In the genomic region with DNA sequence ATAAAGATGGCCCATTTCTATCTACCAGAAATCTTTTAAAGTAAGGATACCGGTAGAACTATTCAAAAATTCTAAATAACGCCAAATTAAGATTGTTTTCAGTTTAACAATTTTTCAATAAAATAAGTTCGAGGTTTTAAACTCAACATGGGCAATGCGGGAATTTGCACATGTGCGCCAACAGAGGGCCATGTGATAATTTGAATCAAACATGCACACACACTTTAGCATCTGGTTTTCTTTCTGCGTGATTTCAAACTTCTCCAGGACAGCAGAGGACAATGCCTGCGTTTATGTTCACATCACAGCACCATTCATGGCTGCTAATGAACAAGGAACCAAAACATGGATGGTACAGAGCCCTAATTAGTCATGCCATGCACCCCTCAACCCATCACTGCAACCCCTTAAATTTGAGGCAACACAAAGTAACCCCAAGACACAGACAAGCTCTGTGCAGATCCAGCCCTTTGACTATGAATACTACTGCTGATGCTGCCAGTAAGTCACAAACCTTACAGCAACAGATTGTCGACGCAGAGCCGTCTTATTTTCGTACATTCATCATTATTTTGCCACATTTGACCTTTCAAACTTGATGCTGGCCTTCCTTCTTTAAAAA, we compare ENCODE assay signal across 13 cellular contexts. TPM values are rescaled to one million over a fixed set of nuclear protein-coding genes. Genes with fewer than 3 reads are reported as not detected.
A peak's percentile ranks its signal among the peaks of the same experiment; 100 is the strongest.
DNase-seq lines count a peak whose midpoint lies in the region; TF ChIP-seq lines count a peak whose summit lies in the region.
"Had no signal": no experiment of that assay in that cellular context is flagged by ENCODE, and none has a peak within 500 bp of the region (broad histone marks: within the 10 kb centered on the region; RNA-seq: fewer than 3 reads in every experiment).

No MANE protein-coding gene starts in this region.

- TF ChIP-seq POLR2A in esophagus muscularis mucosa (IDR thresholded peaks at IDR 0.05; ENCODE audit: low read depth): no peak

- H4K20me1 ChIP-seq in mammary epithelial cell (ENCODE audit: insufficient read depth, low read length): no peaks in the 10 kb centered on the region

- BruUV-seq in mammary epithelial cell (replicated peaks; lab: Mats Ljungman, UMichigan): no TSS peak

- H3K36me3 ChIP-seq in GM06990 (ENCODE audit: control insufficient read depth, insufficient read depth, low read length) (no peaks in the 10 kb centered on the region), esophagus muscularis mucosa (no peaks in the 10 kb centered on the region), mammary epithelial cell (ENCODE audit: insufficient read depth, low read length) (no peaks in the 10 kb centered on the region)
- H3K36me3 ChIP-seq: prostate gland had no signal

- no peak overlapping the region for H3K4me2 ChIP-seq in mammary epithelial cell (ENCODE audit: insufficient read depth, low read depth, low read length)

- TF ChIP-seq CTCF in GM06990 (IDR thresholded peaks at IDR 0.05; ENCODE audit: insufficient read depth, low read length, poor library complexity, severe bottlenecking): peak; percentile 5
- TF ChIP-seq CTCF in epithelial cell of proximal tubule (conservative IDR thresholded peaks at IDR 0.05; ENCODE audit: low read depth, low read length): no peak
- no peak for TF ChIP-seq CTCF in esophagus muscularis mucosa (IDR thresholded peaks at IDR 0.05)
- TF ChIP-seq CTCF in mammary epithelial cell (conservative IDR thresholded peaks at IDR 0.05 in 1 of 2, IDR thresholded peaks at IDR 0.05 in 1 of 2; ENCODE audit: extremely low read depth in 1 of 2, insufficient read depth in 1 of 2, low read depth in 1 of 2, low read length in 2 of 2): no peak

- H3K27me3 ChIP-seq in GM06990 (replicated peaks; ENCODE audit: control insufficient read depth, insufficient read depth, low read length) (peaks cover 2% of the 10 kb centered on the region), esophagus muscularis mucosa (peaks cover 0 to 59% (median 23%) of the 10 kb centered on the region in 4 donors), mammary epithelial cell (ENCODE audit: insufficient read depth, low read length) (peaks cover 22% of the 10 kb centered on the region)

- H3K27ac ChIP-seq in esophagus muscularis mucosa (replicated peaks in 1 of 4): no peak overlapping the region
- H3K27ac ChIP-seq in mammary epithelial cell (ENCODE audit: insufficient read depth, low read depth, low read length): no peak overlapping the region
- H3K27ac ChIP-seq: prostate gland, VCaP had no signal

- dilution Hi-C loops in mammary epithelial cell (cut with HindIII; ENCODE audit: low sequenced_read_pairs): no loop called here

- in situ Hi-C loops in mammary epithelial cell (cut with MboI; ENCODE audit: low sequenced_read_pairs in 2 of 2): no loop called here

- DNase-seq in GM06990 (ENCODE audit: extremely low read depth, insufficient read length) (no peak), RPMI8226 (peak; percentile 66), epithelial cell of proximal tubule (ENCODE audit: low read depth) (no peak), retina (peak; percentile 22), globus pallidus (ENCODE audit: low spot score) (no peak), esophagus muscularis mucosa (ENCODE audit: extremely low spot score) (no peak), mammary epithelial cell (no peak)
- DNase-seq: activated naive CD4-positive, alpha-beta T cell treated with anti-CD3 and anti-CD28 coated beads for 36 hours; CD4-positive, CD25-positive, alpha-beta regulatory T cell; central memory CD4-positive, alpha-beta T cell; NCI-H2171 had no signal

- H3K9me3 ChIP-seq in esophagus muscularis mucosa (no peaks in the 10 kb centered on the region), mammary epithelial cell (replicated peaks; ENCODE audit: insufficient read depth, low read length) (no peaks in the 10 kb centered on the region)
- H3K9me3 ChIP-seq: prostate gland had no signal

- no peak for TF ChIP-seq EP300 in esophagus muscularis mucosa (IDR thresholded peaks at IDR 0.05)

- intact Hi-C loops in esophagus muscularis mucosa (cut with DNase I): loop anchor here (5.0 to 10.0 kb wide), 2 partner anchors 34 to 129 kb away; no protein-coding TSS in a partner anchor
- intact Hi-C loops in mammary epithelial cell (cut with micrococcal nuclease): loop anchor here (10.0 kb wide), 1 partner anchor 139 kb away; a partner anchor contains a TSS

- H2AFZ ChIP-seq in mammary epithelial cell (ENCODE audit: low read depth, low read length): no peak overlapping the region

- no peaks in the 10 kb centered on the region for H3K79me2 ChIP-seq in mammary epithelial cell (ENCODE audit: insufficient read depth, low read length)

- no peak overlapping the region for H3K9ac ChIP-seq in mammary epithelial cell (ENCODE audit: insufficient read depth, low read length)

- CTCF ChIA-PET in mammary epithelial cell (lab: Charles Lee; ENCODE audit: low non-redundant PET): no interaction called here

- WGBS in esophagus muscularis mucosa: 83% methylated on average over 11 of the region's 11 CpGs
- 84% methylated on average over 11 of the region's 11 CpGs for WGBS in mammary epithelial cell (ENCODE audit: low coverage, missing lambda C conversion rate)

- peaks cover 25 to 46% (median 43%) of the 10 kb centered on the region in 4 donors for H3K4me1 ChIP-seq in esophagus muscularis mucosa
- peaks cover 16% of the 10 kb centered on the region for H3K4me1 ChIP-seq in mammary epithelial cell (ENCODE audit: insufficient read depth, low read length)
- H3K4me1 ChIP-seq: prostate gland had no signal

- no peak overlapping the region for H3K4me3 ChIP-seq in GM06990 (replicated peaks; ENCODE audit: low read depth, low read length)
- peak overlapping the region; percentile 69 for H3K4me3 ChIP-seq in epithelial cell of proximal tubule (ENCODE audit: low read depth, low read length)
- H3K4me3 ChIP-seq in esophagus muscularis mucosa: peak overlapping the region in 1 of 4 donors; percentile 6
- H3K4me3 ChIP-seq in mammary epithelial cell (replicated peaks in 1 of 3; ENCODE audit: insufficient read depth in 1 of 3, low read depth in 2 of 3, low read length in 3 of 3): no peak overlapping the region
- H3K4me3 ChIP-seq: prostate gland had no signal

RNA-seq across cellular contexts. Expression of a gene that starts 2.8 kb away (rescaled TPM):
- total RNA-seq in epithelial cell of proximal tubule: 4.1 and 5.1 TPM in 2 replicates
- 1 to 10 TPM; 2.2 to 4.0 (median 3.1) TPM for total RNA-seq in esophagus muscularis mucosa
- total RNA-seq in mammary epithelial cell: under 1 TPM; under 0.01 to 0.09 TPM
- polyA plus RNA-seq in mammary epithelial cell: not detected
- not detected for polyA minus RNA-seq in mammary epithelial cell
- total RNA-seq: activated naive CD4-positive, alpha-beta T cell treated with anti-CD3 and anti-CD28 coated beads for 36 hours; CD4-positive, CD25-positive, alpha-beta regulatory T cell had no signal
- polyA plus RNA-seq: CD4-positive, CD25-positive, alpha-beta regulatory T cell had no signal

Comparison
In these comparisons a context has a peak if more than half of its experiments do, and no peak if none do; other contexts are left out.
1. DNase-seq: peak in RPMI8226 (single experiment) and retina (single experiment); none in GM06990 (single experiment), epithelial cell of proximal tubule (single experiment), globus pallidus (single experiment), esophagus muscularis mucosa (single experiment) and mammary epithelial cell (single experiment).